ENCODE assay signal across 1 cellular context in genomic region chr3:196883361-196883760, GRCh38.
TF ChIP-seq lines count a peak whose summit lies in the region.

No MANE protein-coding gene starts in this region.

TF ChIP-seq in SK-N-SH, 30 proteins besides CTCF, POLR2A, EP300 and RAD21:
- no peak for TF ChIP-seq TEAD4 (IDR thresholded peaks at IDR 0.05; ENCODE audit: borderline replicate concordance, insufficient read depth)
- no peak for TF ChIP-seq FOXM1 (IDR thresholded peaks at IDR 0.05; ENCODE audit: low read depth)
- no peak for TF ChIP-seq TCF12 (IDR thresholded peaks at IDR 0.05)
- no peak for TF ChIP-seq TAF1 (IDR thresholded peaks at IDR 0.05; ENCODE audit: borderline replicate concordance, low read depth, low read length)
- TF ChIP-seq ELF1 (IDR thresholded peaks at IDR 0.05): no peak
- TF ChIP-seq NFIC (IDR thresholded peaks at IDR 0.05; ENCODE audit: borderline replicate concordance): no peak
- no peak for TF ChIP-seq SMC3 (IDR thresholded peaks at IDR 0.05; ENCODE audit: low read depth, low read length)
- no peak for TF ChIP-seq MXI1 (IDR thresholded peaks at IDR 0.05; ENCODE audit: low read depth, low read length)
- no peak for TF ChIP-seq RFX5 (IDR thresholded peaks at IDR 0.05; ENCODE audit: low read length)
- TF ChIP-seq PBX3 (IDR thresholded peaks at IDR 0.05): no peak
- TF ChIP-seq MEF2A (IDR thresholded peaks at IDR 0.05; ENCODE audit: borderline replicate concordance, low read depth): no peak
- TF ChIP-seq RCOR1 (IDR thresholded peaks at IDR 0.05; ENCODE audit: low read length): no peak
